Comparison of ENCODE assay signal across 8 cellular contexts in genomic region chr11:107565219-107565937, GRCh38. TPM values are rescaled to one million over a fixed set of nuclear protein-coding genes. Genes with fewer than 3 reads are reported as not detected.
DNase-seq lines count a peak whose midpoint lies in the region; ATAC-seq and TF ChIP-seq lines count a peak whose summit lies in the region.

A gene with protein sequence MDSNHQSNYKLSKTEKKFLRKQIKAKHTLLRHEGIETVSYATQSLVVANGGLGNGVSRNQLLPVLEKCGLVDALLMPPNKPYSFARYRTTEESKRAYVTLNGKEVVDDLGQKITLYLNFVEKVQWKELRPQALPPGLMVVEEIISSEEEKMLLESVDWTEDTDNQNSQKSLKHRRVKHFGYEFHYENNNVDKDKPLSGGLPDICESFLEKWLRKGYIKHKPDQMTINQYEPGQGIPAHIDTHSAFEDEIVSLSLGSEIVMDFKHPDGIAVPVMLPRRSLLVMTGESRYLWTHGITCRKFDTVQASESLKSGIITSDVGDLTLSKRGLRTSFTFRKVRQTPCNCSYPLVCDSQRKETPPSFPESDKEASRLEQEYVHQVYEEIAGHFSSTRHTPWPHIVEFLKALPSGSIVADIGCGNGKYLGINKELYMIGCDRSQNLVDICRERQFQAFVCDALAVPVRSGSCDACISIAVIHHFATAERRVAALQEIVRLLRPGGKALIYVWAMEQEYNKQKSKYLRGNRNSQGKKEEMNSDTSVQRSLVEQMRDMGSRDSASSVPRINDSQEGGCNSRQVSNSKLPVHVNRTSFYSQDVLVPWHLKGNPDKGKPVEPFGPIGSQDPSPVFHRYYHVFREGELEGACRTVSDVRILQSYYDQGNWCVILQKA (minus strand): TSS chr11:107565735. CDS start chr11:107560893, 4,842 bp downstream.

- H3K4me3 ChIP-seq in GM12875 (ENCODE audit: low read depth, low read length) (peak within 1 kb of the TSS; percentile 86), right atrium auricular region (peak within 1 kb of the TSS; percentile 70 to 96), rectal smooth muscle tissue (ENCODE audit: low read length) (peak within 1 kb of the TSS; percentile 75), vagina (peak within 1 kb of the TSS; percentile 62 to 79)

- intact Hi-C loops in vagina (cut with DNase I) = no loop called here

- H3K27ac ChIP-seq in right atrium auricular region (peak within 1 kb of the TSS; percentile 77 to 88), rectal smooth muscle tissue (ENCODE audit: low read depth, low read length) (peak within 1 kb of the TSS; percentile 65), vagina (peak within 1 kb of the TSS; percentile 71)

- peak; percentile 79 for DNase-seq in NCI-H1092 treated with DMSO at 0.1 percent for 48 hours (lab: John Stamatoyannopoulos, UW)
- peak; percentile 55 to 80 (median 68) for DNase-seq in T-helper 1 cell
- DNase-seq in amniotic epithelial cell (ENCODE audit: low read depth) = peak; percentile 53
- DNase-seq in right atrium auricular region (ENCODE audit: low spot score) = peak; percentile 82
- DNase-seq in vagina (ENCODE audit: extremely low spot score in 2 of 2) = no peak

- TF ChIP-seq POLR2A in vagina (IDR thresholded peaks at IDR 0.05) = no peak

- H3K36me3 ChIP-seq in right atrium auricular region (no peaks in the 10 kb centered on the region), rectal smooth muscle tissue (ENCODE audit: control insufficient read depth, insufficient read depth, low read length) (no peaks in the 10 kb centered on the region), vagina (no peaks in the 10 kb centered on the region)

- no peak for TF ChIP-seq CTCF in GM12875 (IDR thresholded peaks at IDR 0.05; ENCODE audit: borderline replicate concordance, insufficient read depth, low read depth, low read length)
- peak in 1 of 2 donors; percentile 37 for TF ChIP-seq CTCF in right atrium auricular region (IDR thresholded peaks at IDR 0.05)
- no peak for TF ChIP-seq CTCF in vagina (IDR thresholded peaks at IDR 0.05)

- H3K27me3 ChIP-seq in right atrium auricular region = no peaks in the 10 kb centered on the region
- H3K27me3 ChIP-seq in rectal smooth muscle tissue (ENCODE audit: control insufficient read depth, insufficient read depth, low read length) = no peaks in the 10 kb centered on the region
- no peaks in the 10 kb centered on the region for H3K27me3 ChIP-seq in vagina

- ATAC-seq in HG02610 (IDR thresholded peaks at IDR 0.05; ENCODE audit: unreplicated experiment) = peak; percentile 82

- H3K9me3 ChIP-seq in right atrium auricular region (no peaks in the 10 kb centered on the region), vagina (no peaks in the 10 kb centered on the region)

- H3K9ac ChIP-seq in rectal smooth muscle tissue (ENCODE audit: low read length) = peak within 1 kb of the TSS; percentile 49

- H3K4me1 ChIP-seq in right atrium auricular region (peaks cover 0 to 26% of the 10 kb centered on the region in 2 donors), rectal smooth muscle tissue (ENCODE audit: control insufficient read depth, insufficient read depth, low read length) (peaks cover 12% of the 10 kb centered on the region), vagina (peaks cover 29% of the 10 kb centered on the region)

RNA-seq across cellular contexts. Expression of the gene that starts here (rescaled TPM):
- 1 to 10 TPM; 3.4 to 4.9 TPM for total RNA-seq in right atrium auricular region
- 3.4 TPM for total RNA-seq in vagina

Comparison
In these comparisons a context has a peak if more than half of its experiments do, and no peak if none do; other contexts are left out.
1. DNase-seq: peak in NCI-H1092 treated with DMSO at 0.1 percent for 48 hours (single experiment), T-helper 1 cell (5 of 5), amniotic epithelial cell (single experiment) and right atrium auricular region (single experiment); none in vagina (0 of 2).
2. Peak in every context shown above with its lines, with median percentiles within 50 percentile points of each other: H3K4me3 ChIP-seq and H3K27ac ChIP-seq.